Comparison of ENCODE assay signal across 11 cellular contexts in genomic region chr12:91413591-91413990, GRCh38.
DNase-seq lines count a peak whose midpoint lies in the region; ATAC-seq and TF ChIP-seq lines count a peak whose summit lies in the region.
"Had no signal": no experiment of that assay in that cellular context is flagged by ENCODE, and none has a peak within 500 bp of the region (broad histone marks: within the 10 kb centered on the region; RNA-seq: fewer than 3 reads in every experiment).

No MANE protein-coding gene starts in this region.

- H3K9me2 ChIP-seq in hepatocyte (replicated peaks; ENCODE audit: insufficient read depth) = no peaks in the 10 kb centered on the region

- ATAC-seq in upper lobe of right lung = peak; percentile 81
- ATAC-seq in stimulated activated naive CD8-positive, alpha-beta T cell treated with anti-CD3 and anti-CD28 coated beads, Interleukin-15, amount 100 ng/mL, for 72 hours = no peak

- H3K27me3 ChIP-seq in breast epithelium (no peaks in the 10 kb centered on the region), hepatocyte (no peaks in the 10 kb centered on the region), upper lobe of right lung (no peaks in the 10 kb centered on the region)
- H3K27me3 ChIP-seq: esophagus squamous epithelium had no signal

- POLR2A ChIA-PET in MCF 10A (lab: Yijun Ruan, JAX) = interaction anchor here (0.6 to 3.6 kb wide), 26 partner anchors 10 to 829 kb away, joined by 3 to 31 read pairs (median 4); partner anchors contain the start of gene BTG1

- H4K20me1 ChIP-seq in hepatocyte (ENCODE audit: insufficient read depth, poor library complexity, severe bottlenecking) = no peaks in the 10 kb centered on the region

- no TSS peak for BruUV-seq in MCF 10A (replicated peaks; lab: Mats Ljungman, UMichigan)

- H3K36me3 ChIP-seq in breast epithelium (no peaks in the 10 kb centered on the region), hepatocyte (replicated peaks; ENCODE audit: insufficient read depth, low read depth) (no peaks in the 10 kb centered on the region), upper lobe of right lung (no peaks in the 10 kb centered on the region)
- H3K36me3 ChIP-seq: esophagus squamous epithelium had no signal

- H3K27ac Mint-ChIP-seq in MCF 10A (ENCODE audit: low read depth, unreplicated experiment) = peak overlapping the region; percentile 66
- H3K27ac Mint-ChIP-seq in stimulated activated naive CD8-positive, alpha-beta T cell treated with anti-CD3 and anti-CD28 coated beads, Interleukin-15, amount 100 ng/mL, for 72 hours = no peak overlapping the region
- no peak overlapping the region for H3K27ac Mint-ChIP-seq in activated T-helper 2 cell treated with anti-CD3 and anti-CD28 coated beads, Interferon-gamma antibody, Interleukin-2, Interleukin-4, amounts not matched to agents 10 μg/mL and 5 μg/mL and 100 μg/mL, durations not matched to agents 14 hours and 24 hours and 36 hours
- H3K27ac Mint-ChIP-seq: IgD-negative memory B cell had no signal

- H3K36me3 Mint-ChIP-seq in MCF 10A (ENCODE audit: insufficient read depth, unreplicated experiment) = no peaks in the 10 kb centered on the region
- no peaks in the 10 kb centered on the region for H3K36me3 Mint-ChIP-seq in activated T-helper 2 cell treated with anti-CD3 and anti-CD28 coated beads, Interferon-gamma antibody, Interleukin-2, Interleukin-4, amounts not matched to agents 10 μg/mL and 5 μg/mL and 100 μg/mL, durations not matched to agents 14 hours and 24 hours and 36 hours (ENCODE audit: low read depth)

- H3K9me3 ChIP-seq in breast epithelium (no peaks in the 10 kb centered on the region), hepatocyte (ENCODE audit: low read depth) (no peaks in the 10 kb centered on the region), upper lobe of right lung (no peaks in the 10 kb centered on the region)
- H3K9me3 ChIP-seq: esophagus squamous epithelium had no signal

- no peaks in the 10 kb centered on the region for H3K4me1 ChIP-seq in breast epithelium
- peaks cover 10% of the 10 kb centered on the region for H3K4me1 ChIP-seq in hepatocyte (ENCODE audit: insufficient read depth)
- H3K4me1 ChIP-seq in upper lobe of right lung = no peaks in the 10 kb centered on the region
- H3K4me1 ChIP-seq: esophagus squamous epithelium had no signal

- 35% methylated on average over 3 of the region's 3 CpGs for WGBS in hepatocyte (ENCODE audit: low lambda C conversion rate, missing lambda C conversion rate)

- TF ChIP-seq CTCF in MCF 10A (IDR thresholded peaks at IDR 0.05; ENCODE audit: unreplicated experiment) (no peak), breast epithelium (IDR thresholded peaks at IDR 0.05) (no peak), hepatocyte (IDR thresholded peaks at IDR 0.05; ENCODE audit: poor library complexity) (no peak), upper lobe of right lung (IDR thresholded peaks at IDR 0.05) (no peak)

- H3K27me3 Mint-ChIP-seq in MCF 10A (ENCODE audit: insufficient read depth, unreplicated experiment) = no peaks in the 10 kb centered on the region
- H3K27me3 Mint-ChIP-seq in stimulated activated naive CD8-positive, alpha-beta T cell treated with anti-CD3 and anti-CD28 coated beads, Interleukin-15, amount 100 ng/mL, for 72 hours = no peaks in the 10 kb centered on the region
- no peaks in the 10 kb centered on the region for H3K27me3 Mint-ChIP-seq in activated T-helper 2 cell treated with anti-CD3 and anti-CD28 coated beads, Interferon-gamma antibody, Interleukin-2, Interleukin-4, amounts not matched to agents 10 μg/mL and 5 μg/mL and 100 μg/mL, durations not matched to agents 14 hours and 24 hours and 36 hours (ENCODE audit: low read depth)

- H3K27ac ChIP-seq in breast epithelium (no peak overlapping the region), hepatocyte (peak overlapping the region; percentile 68), upper lobe of right lung (no peak overlapping the region)
- H3K27ac ChIP-seq: esophagus squamous epithelium had no signal

- H3K4me3 Mint-ChIP-seq in MCF 10A (ENCODE audit: unreplicated experiment) = no peak overlapping the region
- no peak overlapping the region for H3K4me3 Mint-ChIP-seq in stimulated activated naive CD8-positive, alpha-beta T cell treated with anti-CD3 and anti-CD28 coated beads, Interleukin-15, amount 100 ng/mL, for 72 hours
- H3K4me3 Mint-ChIP-seq in activated T-helper 2 cell treated with anti-CD3 and anti-CD28 coated beads, Interferon-gamma antibody, Interleukin-2, Interleukin-4, amounts not matched to agents 10 μg/mL and 5 μg/mL and 100 μg/mL, durations not matched to agents 14 hours and 24 hours and 36 hours (ENCODE audit: low read depth) = no peak overlapping the region
- H3K4me3 Mint-ChIP-seq: IgD-negative memory B cell had no signal

- no peak overlapping the region for H2AFZ ChIP-seq in hepatocyte

- DNase-seq in MCF 10A (ENCODE audit: unreplicated experiment) (peak; percentile 85), breast epithelium (ENCODE audit: low spot score in 2 of 2) (no peak), SW480 (ENCODE audit: low spot score) (peak; percentile 89), hepatocyte (ENCODE audit: low spot score) (peak; percentile 70), upper lobe of right lung (no peak), NCI-H187 (lab: John Stamatoyannopoulos, UW) (no peak)
- no peak for DNase-seq in stimulated activated naive CD8-positive, alpha-beta T cell treated with anti-CD3 and anti-CD28 coated beads, Interleukin-15, amount 100 ng/mL, for 72 hours
- no peak for DNase-seq in activated T-helper 2 cell treated with anti-CD3 and anti-CD28 coated beads, Interferon-gamma antibody, Interleukin-2, Interleukin-4, amounts not matched to agents 10 μg/mL and 5 μg/mL and 100 μg/mL, durations not matched to agents 14 hours and 24 hours and 36 hours (ENCODE audit: low spot score)
- DNase-seq: amygdala, esophagus squamous epithelium had no signal

- CTCF ChIA-PET in MCF 10A (lab: Yijun Ruan, JAX) = interaction anchor here (0.5 to 1.2 kb wide), 9 partner anchors 13 to 488 kb away, joined by 3 to 5 read pairs (median 3); no protein-coding TSS in a partner anchor

- peak overlapping the region; percentile 50 for H3K4me2 ChIP-seq in hepatocyte

- no peak overlapping the region for H3K4me3 ChIP-seq in breast epithelium
- H3K4me3 ChIP-seq in hepatocyte = no peak overlapping the region
- no peak overlapping the region for H3K4me3 ChIP-seq in upper lobe of right lung
- H3K4me3 ChIP-seq: esophagus squamous epithelium had no signal

- no peaks in the 10 kb centered on the region for H3K9me3 Mint-ChIP-seq in MCF 10A (ENCODE audit: unreplicated experiment)
- H3K9me3 Mint-ChIP-seq in stimulated activated naive CD8-positive, alpha-beta T cell treated with anti-CD3 and anti-CD28 coated beads, Interleukin-15, amount 100 ng/mL, for 72 hours = no peaks in the 10 kb centered on the region
- no peaks in the 10 kb centered on the region for H3K9me3 Mint-ChIP-seq in activated T-helper 2 cell treated with anti-CD3 and anti-CD28 coated beads, Interferon-gamma antibody, Interleukin-2, Interleukin-4, amounts not matched to agents 10 μg/mL and 5 μg/mL and 100 μg/mL, durations not matched to agents 14 hours and 24 hours and 36 hours

- TF ChIP-seq POLR2A in breast epithelium (IDR thresholded peaks at IDR 0.05) = no peak

- peaks cover 16% of the 10 kb centered on the region for H3K4me1 Mint-ChIP-seq in MCF 10A (ENCODE audit: insufficient read depth, unreplicated experiment)
- no peaks in the 10 kb centered on the region for H3K4me1 Mint-ChIP-seq in stimulated activated naive CD8-positive, alpha-beta T cell treated with anti-CD3 and anti-CD28 coated beads, Interleukin-15, amount 100 ng/mL, for 72 hours
- no peaks in the 10 kb centered on the region for H3K4me1 Mint-ChIP-seq in activated T-helper 2 cell treated with anti-CD3 and anti-CD28 coated beads, Interferon-gamma antibody, Interleukin-2, Interleukin-4, amounts not matched to agents 10 μg/mL and 5 μg/mL and 100 μg/mL, durations not matched to agents 14 hours and 24 hours and 36 hours (ENCODE audit: low read depth)
- H3K4me1 Mint-ChIP-seq: IgD-negative memory B cell had no signal

- intact Hi-C loops in MCF 10A (cut with micrococcal nuclease) (loop anchor here (5.0 kb wide), 1 partner anchor 364 kb away; no protein-coding TSS in a partner anchor), breast epithelium (cut with DNase I; ENCODE audit: low total_unique reads) (no loop called here), upper lobe of right lung (cut with DNase I) (no loop called here)
- intact Hi-C loops in activated T-helper 2 cell treated with anti-CD3 and anti-CD28 coated beads, Interferon-gamma antibody, Interleukin-2, Interleukin-4, amounts not matched to agents 10 μg/mL and 5 μg/mL and 100 μg/mL, durations not matched to agents 14 hours and 24 hours and 36 hours (cut with micrococcal nuclease) = no loop called here

- H3K79me2 ChIP-seq in hepatocyte = no peaks in the 10 kb centered on the region

Comparison
In these comparisons a context has a peak if more than half of its experiments do, and no peak if none do; other contexts are left out.
1. DNase-seq: peak in MCF 10A (single experiment), SW480 (single experiment) and hepatocyte (single experiment); none in breast epithelium (0 of 2), upper lobe of right lung (single experiment), NCI-H187 (0 of 2), stimulated activated naive CD8-positive, alpha-beta T cell treated with anti-CD3 and anti-CD28 coated beads, Interleukin-15, amount 100 ng/mL, for 72 hours (0 of 2) and activated T-helper 2 cell treated with anti-CD3 and anti-CD28 coated beads, Interferon-gamma antibody, Interleukin-2, Interleukin-4, amounts not matched to agents 10 μg/mL and 5 μg/mL and 100 μg/mL, durations not matched to agents 14 hours and 24 hours and 36 hours (single experiment).